7 cellular contexts compared by ENCODE assay signal in genomic region chr11:122100222-122101080, GRCh38.
A peak's percentile ranks its signal among the peaks of the same experiment; 100 is the strongest.
DNase-seq lines count a peak whose midpoint lies in the region; ATAC-seq lines count a peak whose summit lies in the region.

No MANE protein-coding gene starts in this region.

- ATAC-seq in GM18520 (IDR thresholded peaks at IDR 0.05; ENCODE audit: unreplicated experiment) (no peak), GM18858 (IDR thresholded peaks at IDR 0.05; ENCODE audit: unreplicated experiment) (no peak), HG02763 (IDR thresholded peaks at IDR 0.05; ENCODE audit: unreplicated experiment) (no peak)

- peak; percentile 85 for DNase-seq in NCI-H1092 treated with DMSO at 0.1 percent for 48 hours (lab: John Stamatoyannopoulos, UW)
- peak in 51 of 61 donors; percentile 13 to 80 (median 56) for DNase-seq in caudate nucleus (lab: John Stamatoyannopoulos, UW)
- DNase-seq in substantia nigra (lab: John Stamatoyannopoulos, UW): peak in 40 of 49 donors; percentile 10 to 70 (median 44)

- H3K27ac ChIP-seq in caudate nucleus (ENCODE audit: low read depth, low read length) (peak overlapping the region; percentile 98), layer of hippocampus (ENCODE audit: low read depth, low read length) (peak overlapping the region; percentile 90), substantia nigra (ENCODE audit: low read depth, low read length, poor library complexity, severe bottlenecking) (peak overlapping the region; percentile 96)

- H3K27me3 ChIP-seq in layer of hippocampus (ENCODE audit: control insufficient read depth, insufficient read depth, low read length): no peaks in the 10 kb centered on the region
